Comparison of ENCODE assay signal across 8 cellular contexts in genomic region chr20:48722737-48723191, GRCh38.
DNase-seq lines count a peak whose midpoint lies in the region; ATAC-seq, FAIRE-seq and TF ChIP-seq lines count a peak whose summit lies in the region.

No MANE protein-coding gene starts in this region.

- peak; percentile 47 for ATAC-seq in PC-3
- peak; percentile 19 for ATAC-seq in esophagus mucosa
- no peak for ATAC-seq in HG02981 (IDR thresholded peaks at IDR 0.05; ENCODE audit: unreplicated experiment)
- no peak for ATAC-seq in HG03025 (IDR thresholded peaks at IDR 0.05; ENCODE audit: low FRiP score, unreplicated experiment)

- H3K27ac ChIP-seq in PC-3 (ENCODE audit: low read length) (no peak overlapping the region), rectal smooth muscle tissue (ENCODE audit: low read depth, low read length) (peak overlapping the region; percentile 49)

- no peak overlapping the region for H2AFZ ChIP-seq in PC-3 (ENCODE audit: low read length)

- intact Hi-C loops in PC-3 (cut with micrococcal nuclease) = no loop called here

- POLR2A ChIA-PET in PC-3 (lab: Charles Lee; ENCODE audit: unreplicated experiment) = interaction anchor here (0.7 kb wide), 1 partner anchor 51 kb away, joined by 3 read pairs; no protein-coding TSS in a partner anchor

- no peak overlapping the region for H3K4me2 ChIP-seq in PC-3 (ENCODE audit: low read length)

- peak; percentile 47 for FAIRE-seq in GM18507 (lab: Jason Lieb, UNC)

- CTCF ChIA-PET in PC-3 (lab: Charles Lee) = no interaction called here

- H3K4me3 ChIP-seq in PC-3 (ENCODE audit: low read length) (no peak overlapping the region), rectal smooth muscle tissue (ENCODE audit: low read length) (no peak overlapping the region)

- H3K4me1 ChIP-seq in PC-3 (ENCODE audit: insufficient read depth, low read length) = peaks cover 7% of the 10 kb centered on the region; the same call in 1 of the 2 replicates
- H3K4me1 ChIP-seq in rectal smooth muscle tissue (ENCODE audit: control insufficient read depth, insufficient read depth, low read length) = peaks cover 4% of the 10 kb centered on the region

- H3K27me3 ChIP-seq in PC-3 (ENCODE audit: low read length) (no peaks in the 10 kb centered on the region), rectal smooth muscle tissue (ENCODE audit: control insufficient read depth, insufficient read depth, low read length) (no peaks in the 10 kb centered on the region)

- no peaks in the 10 kb centered on the region for H3K79me2 ChIP-seq in PC-3 (ENCODE audit: low read length)

- no TSS peak for BruUV-seq in PC-3 (replicated peaks; lab: Mats Ljungman, UMichigan)

- H4K20me1 ChIP-seq in PC-3 (ENCODE audit: low read length) = no peaks in the 10 kb centered on the region

- no peak for DNase-seq in GM18507 (ENCODE audit: extremely low spot score, insufficient read length, low read depth)
- peak; percentile 51 for DNase-seq in PC-3
- no peak for DNase-seq in HK-2 (ENCODE audit: unreplicated experiment)
- no peak for DNase-seq in DMS79 (lab: John Stamatoyannopoulos, UW)

- H3K9me3 ChIP-seq in PC-3 (ENCODE audit: low read length) = no peaks in the 10 kb centered on the region

- H3F3A ChIP-seq in PC-3 (ENCODE audit: low read length, unreplicated experiment) = no peaks in the 10 kb centered on the region

- H3K36me3 ChIP-seq in PC-3 (ENCODE audit: low read depth, low read length) (no peaks in the 10 kb centered on the region), rectal smooth muscle tissue (ENCODE audit: control insufficient read depth, insufficient read depth, low read length) (peaks cover 2% of the 10 kb centered on the region)

- H3K9ac ChIP-seq in PC-3 (ENCODE audit: low read length) = no peak overlapping the region
- H3K9ac ChIP-seq in rectal smooth muscle tissue (ENCODE audit: low read length) = no peak overlapping the region

- TF ChIP-seq CTCF in PC-3 (conservative IDR thresholded peaks at IDR 0.05; ENCODE audit: low read depth, low read length) = no peak

- H3K9me2 ChIP-seq in PC-3 (replicated peaks; ENCODE audit: low read length) = no peaks in the 10 kb centered on the region

Comparison
In these comparisons a context has a peak if more than half of its experiments do, and no peak if none do; other contexts are left out.
1. ATAC-seq: peak in PC-3 (single experiment) and esophagus mucosa (single experiment); none in HG02981 (single experiment) and HG03025 (single experiment).